Comparison of ENCODE assay signal across 8 cellular contexts in the genomic region with DNA sequence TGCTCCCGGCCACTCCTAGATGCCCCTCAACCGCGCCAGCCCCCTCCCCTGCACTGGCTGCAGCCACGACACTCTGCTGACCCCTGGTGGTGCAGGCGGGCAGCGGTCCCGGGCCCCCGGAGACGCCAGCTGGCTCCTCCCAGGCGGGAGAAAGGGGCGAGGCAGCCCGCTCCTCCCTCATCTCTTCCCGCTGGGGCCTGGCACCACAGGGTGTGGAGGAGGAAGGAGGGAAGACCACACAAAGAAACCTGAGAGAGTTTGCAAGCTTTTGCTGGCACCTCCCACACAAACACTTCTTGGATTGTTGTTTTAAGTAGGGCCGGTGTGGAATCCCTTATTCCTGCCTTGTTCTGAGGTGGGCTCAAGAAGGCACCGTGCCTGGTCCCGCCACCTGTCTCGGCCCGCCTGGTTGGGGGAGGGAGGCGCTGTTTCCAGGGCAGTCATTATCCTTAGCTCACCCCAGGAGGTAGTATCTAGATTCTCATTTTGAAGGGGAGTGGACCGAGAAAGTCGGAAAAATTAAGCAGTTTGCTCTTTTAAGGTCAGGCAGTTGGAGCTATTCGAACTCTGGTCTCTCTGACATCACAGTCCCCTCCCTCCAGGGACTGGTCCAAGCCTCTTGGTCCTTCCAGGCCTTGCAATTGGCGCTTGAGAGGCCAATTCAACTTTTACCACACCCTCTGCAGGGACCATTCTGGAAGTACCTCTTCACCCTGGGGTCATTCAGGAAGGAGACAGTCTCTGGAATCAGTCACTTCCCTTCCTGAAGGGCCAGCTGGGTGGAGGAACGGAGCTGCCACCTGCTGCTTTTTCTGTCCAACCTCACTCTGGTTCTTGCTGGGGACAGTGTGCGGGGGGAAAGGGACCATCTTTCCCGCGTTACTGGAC. TPM values are rescaled to one million over a fixed set of nuclear protein-coding genes. Genes with fewer than 3 reads are reported as not detected.
DNase-seq lines count a peak whose midpoint lies in the region; ATAC-seq and TF ChIP-seq lines count a peak whose summit lies in the region.

No MANE protein-coding gene starts in this region.

- no peak for TF ChIP-seq POLR2A in lower leg skin (IDR thresholded peaks at IDR 0.05)

- intact Hi-C loops in CD4-positive, alpha-beta memory T cell (cut with micrococcal nuclease): loop anchor here (1.0 kb wide), 2 partner anchors 12 to 223 kb away; no protein-coding TSS in a partner anchor
- intact Hi-C loops in lower leg skin (cut with DNase I; ENCODE audit: low total_unique reads): no loop called here

- no peaks in the 10 kb centered on the region for H3K36me3 ChIP-seq in CD4-positive, alpha-beta memory T cell (ENCODE audit: insufficient read depth, low read length)
- H3K36me3 ChIP-seq in duodenal mucosa (ENCODE audit: control insufficient read depth in 1 of 2, insufficient read depth in 2 of 2, low read length in 2 of 2): no peaks in the 10 kb centered on the region

- no peaks in the 10 kb centered on the region for H3K9me3 Mint-ChIP-seq in CD4-positive, alpha-beta memory T cell

- POLR2A ChIA-PET in CD4-positive, alpha-beta memory T cell (lab: Charles Lee; ENCODE audit: partially characterized antibody): interaction anchor here (0.9 to 6.0 kb wide), 13 partner anchors 10 to 340 kb away, joined by 3 to 109 read pairs (median 6); partner anchors contain the start of genes ABHD15 and TP53I13

- H3K27me3 ChIP-seq in CD4-positive, alpha-beta memory T cell (ENCODE audit: insufficient read depth, low read length): no peaks in the 10 kb centered on the region
- no peaks in the 10 kb centered on the region for H3K27me3 ChIP-seq in duodenal mucosa (ENCODE audit: control insufficient read depth in 1 of 2, insufficient read depth in 2 of 2, low read length in 2 of 2)

- peaks cover 0 to 6% of the 10 kb centered on the region in 2 donors for H3K36me3 Mint-ChIP-seq in CD4-positive, alpha-beta memory T cell

- 7 to 13% methylated on average over 27 of the region's 27 CpGs for WGBS in lower leg skin, 2 donors

- no peaks in the 10 kb centered on the region for H3K9me3 ChIP-seq in CD4-positive, alpha-beta memory T cell (ENCODE audit: control insufficient read depth in 1 of 2, low read length in 2 of 2)
- H3K9me3 ChIP-seq in duodenal mucosa (ENCODE audit: control insufficient read depth in 1 of 2, low read length in 2 of 2): no peaks in the 10 kb centered on the region

- peak overlapping the region; percentile 71 to 95 (median 84) for H3K4me3 Mint-ChIP-seq in CD4-positive, alpha-beta memory T cell

- CTCF ChIA-PET in CD4-positive, alpha-beta memory T cell (lab: Charles Lee; ENCODE audit: partially characterized antibody): interaction anchor here (0.7 to 5.0 kb wide), 23 partner anchors 9 to 410 kb away, joined by 3 to 123 read pairs (median 4); partner anchors contain the start of genes ABHD15, CORO6, TAOK1 and TP53I13

- H3K4me1 Mint-ChIP-seq in CD4-positive, alpha-beta memory T cell: peaks cover 22 to 49% (median 38%) of the 10 kb centered on the region in 4 donors

- DNase-seq in CD4-positive, alpha-beta memory T cell: peak; percentile 59 to 75 (median 64)
- DNase-seq in HK-2 (ENCODE audit: unreplicated experiment): peak; percentile 91
- peak; percentile 90 for DNase-seq in NCI-H748 treated with DMSO at 0.1 percent for 48 hours (lab: John Stamatoyannopoulos, UW)
- peak; percentile 65 to 70 for DNase-seq in activated CD4-positive, alpha-beta T cell treated with anti-CD3 and anti-CD28 coated beads, Interleukin-2, amount 50 U/mL, for 4 hours
- DNase-seq in lower leg skin (ENCODE audit: low spot score in 2 of 2): peak; percentile 81 to 97
- DNase-seq in stimulated activated CD4-positive, alpha-beta T cell treated with anti-CD3 and anti-CD28 coated beads, Interleukin-4, amount 100 ng/mL, for 4 hours: peak; percentile 67 to 83

- H3K27ac Mint-ChIP-seq in CD4-positive, alpha-beta memory T cell: peak overlapping the region in 5 of 7 donors; percentile 52 to 84 (median 80)

- no peaks in the 10 kb centered on the region for H3K27me3 Mint-ChIP-seq in CD4-positive, alpha-beta memory T cell

- peak overlapping the region in 1 of 2 donors; percentile 49 for H3K4me3 ChIP-seq in CD4-positive, alpha-beta memory T cell (ENCODE audit: low read length in 2 of 2)
- H3K4me3 ChIP-seq in duodenal mucosa (ENCODE audit: low read depth in 1 of 2, low read length in 2 of 2) (peak overlapping the region; percentile 55 to 70), lower leg skin (ENCODE audit: low read depth, poor library complexity, severe bottlenecking) (no peak overlapping the region)

- ATAC-seq in HG03457 (IDR thresholded peaks at IDR 0.05; ENCODE audit: unreplicated experiment): no peak

- H3K9ac ChIP-seq in duodenal mucosa (ENCODE audit: low read depth in 1 of 2, low read length in 2 of 2): peak overlapping the region; percentile 32 to 46

- no peak overlapping the region for H3K27ac ChIP-seq in CD4-positive, alpha-beta memory T cell (ENCODE audit: low read depth, low read length)
- H3K27ac ChIP-seq in duodenal mucosa (ENCODE audit: low read depth, low read length): no peak overlapping the region

- TF ChIP-seq CTCF in lower leg skin (IDR thresholded peaks at IDR 0.05): peak in 1 of 3 donors; percentile 54

- peaks cover 60% of the 10 kb centered on the region for H3K4me1 ChIP-seq in CD4-positive, alpha-beta memory T cell (ENCODE audit: insufficient read depth, low read length)
- H3K4me1 ChIP-seq in duodenal mucosa (ENCODE audit: control insufficient read depth in 1 of 2, insufficient read depth in 2 of 2, low read length in 2 of 2): peaks cover 44 to 49% of the 10 kb centered on the region in 2 donors

RNA-seq across cellular contexts. Expression of gene ANKRD13B, which starts 1.0 kb away (rescaled TPM):
- 1 to 10 TPM; 1.3 to 2.3 TPM for total RNA-seq in CD4-positive, alpha-beta memory T cell
- polyA plus RNA-seq in CD4-positive, alpha-beta memory T cell: not detected
- 10 to 100 TPM in 2 of 4 donors, 1 to 10 TPM in 2; 8.1 to 18.8 (median 11.7) TPM for total RNA-seq in lower leg skin

RNA-seq across cellular contexts. Expression of gene GIT1, which starts 2.5 kb away (rescaled TPM):
- total RNA-seq in CD4-positive, alpha-beta memory T cell: 10 to 100 TPM; 78.9 to 82.8 TPM
- 10 to 100 TPM in 1 of 2 donors, 1 to 10 TPM in 1; 4.2 to 24.9 TPM for polyA plus RNA-seq in CD4-positive, alpha-beta memory T cell
- total RNA-seq in lower leg skin: 10 to 100 TPM; 44.0 to 67.1 (median 51.3) TPM

RNA-seq across cellular contexts. Expression of gene TP53I13, which starts 23.5 kb away (rescaled TPM):
- 100 to 1,000 TPM; 149 to 158 TPM for total RNA-seq in CD4-positive, alpha-beta memory T cell
- 10 to 100 TPM; 31.5 to 47.5 TPM for polyA plus RNA-seq in CD4-positive, alpha-beta memory T cell
- total RNA-seq in lower leg skin: 10 to 100 TPM; 30.2 to 55.8 (median 34.5) TPM

RNA-seq across cellular contexts. Expression of gene ABHD15, which starts 25.1 kb away (rescaled TPM):
- 10 to 100 TPM; 18.1 to 18.8 TPM for total RNA-seq in CD4-positive, alpha-beta memory T cell
- 10 to 100 TPM in 1 of 2 donors, 1 to 10 TPM in 1; 8.2 to 13.5 TPM for polyA plus RNA-seq in CD4-positive, alpha-beta memory T cell
- total RNA-seq in lower leg skin: 10 to 100 TPM in 1 of 4 donors, 1 to 10 TPM in 3; 4.1 to 10.4 (median 7.5) TPM

RNA-seq across cellular contexts. Expression of gene CORO6, which starts 30.7 kb away (rescaled TPM):
- 1 to 10 TPM; 1.6 to 2.2 TPM for total RNA-seq in CD4-positive, alpha-beta memory T cell
- polyA plus RNA-seq in CD4-positive, alpha-beta memory T cell: not detected
- 10 to 100 TPM in 2 of 4 donors, 1 to 10 TPM in 2; 5.7 to 19.0 (median 8.7) TPM for total RNA-seq in lower leg skin
